2 cellular contexts compared by ENCODE assay signal in the genomic region with DNA sequence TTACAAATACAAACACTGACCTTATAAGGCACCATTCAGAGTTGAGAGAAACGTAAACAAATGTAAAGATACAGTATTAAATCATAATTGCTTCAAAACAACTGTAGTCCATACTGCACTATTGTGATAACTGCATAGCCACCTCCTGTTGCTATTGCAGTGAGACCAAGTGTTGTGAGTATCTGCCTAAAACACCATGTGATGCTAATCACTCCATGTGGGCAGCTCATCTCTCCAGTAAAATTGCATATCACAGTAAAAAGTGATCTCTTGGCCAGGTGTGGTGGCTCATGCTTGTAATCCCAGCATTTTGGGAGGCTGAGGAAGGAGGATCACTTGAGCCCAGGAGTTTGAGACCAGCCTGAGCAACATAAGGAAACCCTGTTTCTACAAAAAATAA.
TF ChIP-seq lines count a peak whose summit lies in the region.

No MANE protein-coding gene starts in this region.

TF ChIP-seq in K562, 482 proteins besides CTCF, POLR2A, EP300 and RAD21:
- TF ChIP-seq NCOR1 (IDR thresholded peaks at IDR 0.05) (peak; percentile 33; the same call in 1 of the 2 replicates), TRIM24 (IDR thresholded peaks at IDR 0.05) (peak in 1 of 2 experiments; percentile 62; a peak in 1 of 4 replicates), THAP12 (CRISPR knock-in tag; IDR thresholded peaks at IDR 0.05) (no peak), NR3C1 (CRISPR knock-in tag; IDR thresholded peaks at IDR 0.05) (no peak), TRIM28 (IDR thresholded peaks at IDR 0.05) (no peak), TCF3 (CRISPR knock-in tag; IDR thresholded peaks at IDR 0.05) (peak; percentile 38), ARID1B (IDR thresholded peaks at IDR 0.05) (peak; percentile 38), CBFA2T3 (IDR thresholded peaks at IDR 0.05) (peak; percentile 78), TFAM (CRISPR knock-in tag; conservative IDR thresholded peaks at IDR 0.05) (no peak), CBFA2T2 (conservative IDR thresholded peaks at IDR 0.05) (peak; percentile 56), SMARCA4 (IDR thresholded peaks at IDR 0.05) (no peak), TAL1 (IDR thresholded peaks at IDR 0.05) (peak; percentile 46; the same call in 1 of the 2 replicates)

TF ChIP-seq in H1, 55 proteins besides CTCF, POLR2A, EP300 and RAD21:
- TF ChIP-seq NANOG (IDR thresholded peaks at IDR 0.05; ENCODE audit: insufficient read depth, low read depth, low read length, poor library complexity, severe bottlenecking), result no peak
- TF ChIP-seq BCL11A (IDR thresholded peaks at IDR 0.05; ENCODE audit: low read depth in 2 of 2, low read length in 2 of 2), result no peak
- TF ChIP-seq, protein P1, sequence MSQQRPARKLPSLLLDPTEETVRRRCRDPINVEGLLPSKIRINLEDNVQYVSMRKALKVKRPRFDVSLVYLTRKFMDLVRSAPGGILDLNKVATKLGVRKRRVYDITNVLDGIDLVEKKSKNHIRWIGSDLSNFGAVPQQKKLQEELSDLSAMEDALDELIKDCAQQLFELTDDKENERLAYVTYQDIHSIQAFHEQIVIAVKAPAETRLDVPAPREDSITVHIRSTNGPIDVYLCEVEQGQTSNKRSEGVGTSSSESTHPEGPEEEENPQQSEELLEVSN (IDR thresholded peaks at IDR 0.05), result no peak
- no peak for TF ChIP-seq TCF12 (IDR thresholded peaks at IDR 0.05; ENCODE audit: low read depth, low read length)
- no peak for TF ChIP-seq PHF8 (conservative IDR thresholded peaks at IDR 0.05; ENCODE audit: low read depth, low read length)
- no peak for TF ChIP-seq JUND (IDR thresholded peaks at IDR 0.05; ENCODE audit: low read length)
- TF ChIP-seq BACH1 (IDR thresholded peaks at IDR 0.05; ENCODE audit: low read length), result no peak
- TF ChIP-seq RFX5 (IDR thresholded peaks at IDR 0.05; ENCODE audit: borderline replicate concordance, low read depth, low read length), result no peak
- no peak for TF ChIP-seq POLR2AphosphoS5 (IDR thresholded peaks at IDR 0.05; ENCODE audit: low read depth, low read length)
- no peak for TF ChIP-seq FOSL1 (IDR thresholded peaks at IDR 0.05; ENCODE audit: insufficient read depth, low read depth, low read length)
- no peak for TF ChIP-seq TAF1 (IDR thresholded peaks at IDR 0.05; ENCODE audit: low read depth, low read length)
- no peak for TF ChIP-seq KDM1A (IDR thresholded peaks at IDR 0.05; ENCODE audit: borderline replicate concordance, low read length)
- no peak for TF ChIP-seq KDM4A (IDR thresholded peaks at IDR 0.05; ENCODE audit: low read depth, low read length, severe bottlenecking)
- TF ChIP-seq SP2 (IDR thresholded peaks at IDR 0.05; ENCODE audit: low read length), result no peak
- TF ChIP-seq CHD2 (IDR thresholded peaks at IDR 0.05; ENCODE audit: low read length), result no peak
- TF ChIP-seq CBX5 (IDR thresholded peaks at IDR 0.05; ENCODE audit: low read depth, low read length), result no peak
- TF ChIP-seq, protein P2, sequence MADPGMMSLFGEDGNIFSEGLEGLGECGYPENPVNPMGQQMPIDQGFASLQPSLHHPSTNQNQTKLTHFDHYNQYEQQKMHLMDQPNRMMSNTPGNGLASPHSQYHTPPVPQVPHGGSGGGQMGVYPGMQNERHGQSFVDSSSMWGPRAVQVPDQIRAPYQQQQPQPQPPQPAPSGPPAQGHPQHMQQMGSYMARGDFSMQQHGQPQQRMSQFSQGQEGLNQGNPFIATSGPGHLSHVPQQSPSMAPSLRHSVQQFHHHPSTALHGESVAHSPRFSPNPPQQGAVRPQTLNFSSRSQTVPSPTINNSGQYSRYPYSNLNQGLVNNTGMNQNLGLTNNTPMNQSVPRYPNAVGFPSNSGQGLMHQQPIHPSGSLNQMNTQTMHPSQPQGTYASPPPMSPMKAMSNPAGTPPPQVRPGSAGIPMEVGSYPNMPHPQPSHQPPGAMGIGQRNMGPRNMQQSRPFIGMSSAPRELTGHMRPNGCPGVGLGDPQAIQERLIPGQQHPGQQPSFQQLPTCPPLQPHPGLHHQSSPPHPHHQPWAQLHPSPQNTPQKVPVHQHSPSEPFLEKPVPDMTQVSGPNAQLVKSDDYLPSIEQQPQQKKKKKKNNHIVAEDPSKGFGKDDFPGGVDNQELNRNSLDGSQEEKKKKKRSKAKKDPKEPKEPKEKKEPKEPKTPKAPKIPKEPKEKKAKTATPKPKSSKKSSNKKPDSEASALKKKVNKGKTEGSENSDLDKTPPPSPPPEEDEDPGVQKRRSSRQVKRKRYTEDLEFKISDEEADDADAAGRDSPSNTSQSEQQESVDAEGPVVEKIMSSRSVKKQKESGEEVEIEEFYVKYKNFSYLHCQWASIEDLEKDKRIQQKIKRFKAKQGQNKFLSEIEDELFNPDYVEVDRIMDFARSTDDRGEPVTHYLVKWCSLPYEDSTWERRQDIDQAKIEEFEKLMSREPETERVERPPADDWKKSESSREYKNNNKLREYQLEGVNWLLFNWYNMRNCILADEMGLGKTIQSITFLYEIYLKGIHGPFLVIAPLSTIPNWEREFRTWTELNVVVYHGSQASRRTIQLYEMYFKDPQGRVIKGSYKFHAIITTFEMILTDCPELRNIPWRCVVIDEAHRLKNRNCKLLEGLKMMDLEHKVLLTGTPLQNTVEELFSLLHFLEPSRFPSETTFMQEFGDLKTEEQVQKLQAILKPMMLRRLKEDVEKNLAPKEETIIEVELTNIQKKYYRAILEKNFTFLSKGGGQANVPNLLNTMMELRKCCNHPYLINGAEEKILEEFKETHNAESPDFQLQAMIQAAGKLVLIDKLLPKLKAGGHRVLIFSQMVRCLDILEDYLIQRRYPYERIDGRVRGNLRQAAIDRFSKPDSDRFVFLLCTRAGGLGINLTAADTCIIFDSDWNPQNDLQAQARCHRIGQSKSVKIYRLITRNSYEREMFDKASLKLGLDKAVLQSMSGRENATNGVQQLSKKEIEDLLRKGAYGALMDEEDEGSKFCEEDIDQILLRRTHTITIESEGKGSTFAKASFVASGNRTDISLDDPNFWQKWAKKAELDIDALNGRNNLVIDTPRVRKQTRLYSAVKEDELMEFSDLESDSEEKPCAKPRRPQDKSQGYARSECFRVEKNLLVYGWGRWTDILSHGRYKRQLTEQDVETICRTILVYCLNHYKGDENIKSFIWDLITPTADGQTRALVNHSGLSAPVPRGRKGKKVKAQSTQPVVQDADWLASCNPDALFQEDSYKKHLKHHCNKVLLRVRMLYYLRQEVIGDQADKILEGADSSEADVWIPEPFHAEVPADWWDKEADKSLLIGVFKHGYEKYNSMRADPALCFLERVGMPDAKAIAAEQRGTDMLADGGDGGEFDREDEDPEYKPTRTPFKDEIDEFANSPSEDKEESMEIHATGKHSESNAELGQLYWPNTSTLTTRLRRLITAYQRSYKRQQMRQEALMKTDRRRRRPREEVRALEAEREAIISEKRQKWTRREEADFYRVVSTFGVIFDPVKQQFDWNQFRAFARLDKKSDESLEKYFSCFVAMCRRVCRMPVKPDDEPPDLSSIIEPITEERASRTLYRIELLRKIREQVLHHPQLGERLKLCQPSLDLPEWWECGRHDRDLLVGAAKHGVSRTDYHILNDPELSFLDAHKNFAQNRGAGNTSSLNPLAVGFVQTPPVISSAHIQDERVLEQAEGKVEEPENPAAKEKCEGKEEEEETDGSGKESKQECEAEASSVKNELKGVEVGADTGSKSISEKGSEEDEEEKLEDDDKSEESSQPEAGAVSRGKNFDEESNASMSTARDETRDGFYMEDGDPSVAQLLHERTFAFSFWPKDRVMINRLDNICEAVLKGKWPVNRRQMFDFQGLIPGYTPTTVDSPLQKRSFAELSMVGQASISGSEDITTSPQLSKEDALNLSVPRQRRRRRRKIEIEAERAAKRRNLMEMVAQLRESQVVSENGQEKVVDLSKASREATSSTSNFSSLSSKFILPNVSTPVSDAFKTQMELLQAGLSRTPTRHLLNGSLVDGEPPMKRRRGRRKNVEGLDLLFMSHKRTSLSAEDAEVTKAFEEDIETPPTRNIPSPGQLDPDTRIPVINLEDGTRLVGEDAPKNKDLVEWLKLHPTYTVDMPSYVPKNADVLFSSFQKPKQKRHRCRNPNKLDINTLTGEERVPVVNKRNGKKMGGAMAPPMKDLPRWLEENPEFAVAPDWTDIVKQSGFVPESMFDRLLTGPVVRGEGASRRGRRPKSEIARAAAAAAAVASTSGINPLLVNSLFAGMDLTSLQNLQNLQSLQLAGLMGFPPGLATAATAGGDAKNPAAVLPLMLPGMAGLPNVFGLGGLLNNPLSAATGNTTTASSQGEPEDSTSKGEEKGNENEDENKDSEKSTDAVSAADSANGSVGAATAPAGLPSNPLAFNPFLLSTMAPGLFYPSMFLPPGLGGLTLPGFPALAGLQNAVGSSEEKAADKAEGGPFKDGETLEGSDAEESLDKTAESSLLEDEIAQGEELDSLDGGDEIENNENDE (IDR thresholded peaks at IDR 0.05; ENCODE audit: insufficient replicate concordance, low read length), result no peak
- no peak for TF ChIP-seq BRCA1 (IDR thresholded peaks at IDR 0.05; ENCODE audit: low read depth, low read length)
- no peak for TF ChIP-seq CREB1 (IDR thresholded peaks at IDR 0.05)
